1 cellular context compared by ENCODE assay signal in genomic region chr18:35458677-35459441, GRCh38.
TF ChIP-seq lines count a peak whose summit lies in the region.

No MANE protein-coding gene starts in this region.

TF ChIP-seq in HepG2, 621 proteins besides CTCF, POLR2A, EP300 and RAD21 (continued from another document and continues in another):
- TF ChIP-seq ZNF724P (CRISPR knock-in tag; IDR thresholded peaks at IDR 0.05; ENCODE audit: borderline replicate concordance), result no peak
- TF ChIP-seq TBX2 (CRISPR knock-in tag; IDR thresholded peaks at IDR 0.05; ENCODE audit: borderline replicate concordance), result peak; percentile 59; the same call in 1 of the 2 replicates
- peak; percentile 87 for TF ChIP-seq PAXIP1 (CRISPR knock-in tag; conservative IDR thresholded peaks at IDR 0.05)
- no peak for TF ChIP-seq TERF1 (CRISPR knock-in tag; IDR thresholded peaks at IDR 0.05)
- TF ChIP-seq ZNF777 (CRISPR knock-in tag; IDR thresholded peaks at IDR 0.05), result no peak
- TF ChIP-seq ATF3 (CRISPR knock-in tag; IDR thresholded peaks at IDR 0.05), result peak; percentile 99
- no peak for TF ChIP-seq TEAD2 (CRISPR knock-in tag; IDR thresholded peaks at IDR 0.05)
- no peak for TF ChIP-seq HINFP (CRISPR knock-in tag; IDR thresholded peaks at IDR 0.05; ENCODE audit: low read depth)
- no peak for TF ChIP-seq CREB3 (CRISPR knock-in tag; IDR thresholded peaks at IDR 0.05)
- no peak for TF ChIP-seq CREB1 (IDR thresholded peaks at IDR 0.05)
- no peak for TF ChIP-seq CREB1 (CRISPR knock-in tag; IDR thresholded peaks at IDR 0.05)
- peak; percentile 82 for TF ChIP-seq RCOR2 (CRISPR knock-in tag; IDR thresholded peaks at IDR 0.05)
- no peak for TF ChIP-seq RFXANK (CRISPR knock-in tag; IDR thresholded peaks at IDR 0.05)
- peak; percentile 95 for TF ChIP-seq DPF2 (CRISPR knock-in tag; IDR thresholded peaks at IDR 0.05; ENCODE audit: borderline replicate concordance, low read depth)
- TF ChIP-seq DBP (CRISPR knock-in tag; IDR thresholded peaks at IDR 0.05; ENCODE audit: not compliant biosample characterization), result no peak
- TF ChIP-seq ZNF709 (CRISPR knock-in tag; IDR thresholded peaks at IDR 0.05), result no peak
- no peak for TF ChIP-seq ZNF737 (CRISPR knock-in tag; IDR thresholded peaks at IDR 0.05; ENCODE audit: borderline replicate concordance)
- no peak for TF ChIP-seq HMGXB4 (CRISPR knock-in tag; IDR thresholded peaks at IDR 0.05; ENCODE audit: borderline replicate concordance in 1 of 2, low read depth in 1 of 2)
- no peak for TF ChIP-seq PBX2 (CRISPR knock-in tag; IDR thresholded peaks at IDR 0.05)
- peak; percentile 89; the same call in 1 of the 2 replicates for TF ChIP-seq HDAC2 (CRISPR knock-in tag; IDR thresholded peaks at IDR 0.05)
- TF ChIP-seq AHR (CRISPR knock-in tag; IDR thresholded peaks at IDR 0.05), result 0 out of 2 replicates have a peak, but pooled peaks have one; percentile 31
- peak; percentile 87 for TF ChIP-seq MYC (CRISPR knock-in tag; IDR thresholded peaks at IDR 0.05; ENCODE audit: borderline replicate concordance)
- TF ChIP-seq ISL2 (CRISPR knock-in tag; IDR thresholded peaks at IDR 0.05), result no peak
- no peak for TF ChIP-seq HOXA7 (CRISPR knock-in tag; IDR thresholded peaks at IDR 0.05)
- no peak for TF ChIP-seq TAF15 (IDR thresholded peaks at IDR 0.05; ENCODE audit: low read depth, low read length, poor library complexity, severe bottlenecking)
- peak; percentile 51; the same call in 1 of the 2 replicates for TF ChIP-seq ZHX2 (IDR thresholded peaks at IDR 0.05; ENCODE audit: low read depth)
- TF ChIP-seq ZHX2 (CRISPR knock-in tag; IDR thresholded peaks at IDR 0.05; ENCODE audit: borderline replicate concordance), result no peak
- no peak for TF ChIP-seq ZNF34 (CRISPR knock-in tag; IDR thresholded peaks at IDR 0.05; ENCODE audit: borderline replicate concordance)
- no peak for TF ChIP-seq STAT6 (CRISPR knock-in tag; IDR thresholded peaks at IDR 0.05; ENCODE audit: borderline replicate concordance)
- TF ChIP-seq PHB2 (IDR thresholded peaks at IDR 0.05; ENCODE audit: partially characterized antibody), result no peak
- TF ChIP-seq THAP9 (CRISPR knock-in tag; IDR thresholded peaks at IDR 0.05; ENCODE audit: borderline replicate concordance), result peak; percentile 45; the same call in 1 of the 2 replicates
- TF ChIP-seq NONO (IDR thresholded peaks at IDR 0.05), result no peak
- TF ChIP-seq NONO (CRISPR knock-in tag; conservative IDR thresholded peaks at IDR 0.05), result peak; percentile 66; the same call in 1 of the 2 replicates
- TF ChIP-seq ZSCAN20 (CRISPR knock-in tag; IDR thresholded peaks at IDR 0.05; ENCODE audit: borderline replicate concordance), result no peak
